ENCODE assay signal across 21 cellular contexts in genomic region chr2:85659324-85659981, GRCh38. TPM values are rescaled to one million over a fixed set of nuclear protein-coding genes. Genes with fewer than 3 reads are reported as not detected.
"Had no signal": no experiment of that assay in that cellular context is flagged by ENCODE, and none has a peak within 500 bp of the region (broad histone marks: within the 10 kb centered on the region; RNA-seq: fewer than 3 reads in every experiment).

No MANE protein-coding gene starts in this region.

- H3K27ac ChIP-seq: brain microvascular endothelial cell, suprapubic skin had no signal

- ATAC-seq: esophagus mucosa, heart right ventricle, sciatic nerve, WTC11 had no signal

- FAIRE-seq: TTC549 had no signal

- H3K4me1 Mint-ChIP-seq: nephron, WTC11 had no signal

- H3K4me3 ChIP-seq: heart right ventricle, suprapubic skin had no signal

- H3K27me3 Mint-ChIP-seq: stimulated activated naive CD8-positive, alpha-beta T cell treated with anti-CD3 and anti-CD28 coated beads, Interleukin-15, Interleukin-2, amounts not matched to agents 100 ng/mL and 50 ng/mL, for 24 hours had no signal

- H3K36me3 Mint-ChIP-seq: WTC11 had no signal

- DNase-seq: activated CD4-positive, alpha-beta T cell treated with anti-CD3 and anti-CD28 coated beads for 4 hours; activated gamma-delta T cell treated with Interleukin-2 at 50 U/mL for 16 hours; brain microvascular endothelial cell; cortex of kidney; heart right ventricle; kidney glomerular epithelial cell; nucleus accumbens; SHP77 treated with DMSO at 0.1 percent for 48 hours; SK-N-SH; trophoblast cell had no signal

- H3K36me3 ChIP-seq: brain microvascular endothelial cell had no signal

- H3K27me3 ChIP-seq: brain microvascular endothelial cell, heart right ventricle, suprapubic skin had no signal

- H3K27ac Mint-ChIP-seq: activated T-helper 1 cell treated with anti-CD3 and anti-CD28 coated beads, Interleukin-12 subunit alpha, Interleukin-12 subunit beta, Interleukin-2, Interleukin-4 antibody, amounts not matched to agents 30 ng/mL and 10 ng/mL and 1 ng/mL, durations not matched to agents 14 hours and 24 hours and 36 hours; nephron; stimulated activated naive CD8-positive, alpha-beta T cell treated with anti-CD3 and anti-CD28 coated beads, Interleukin-15, Interleukin-2, amounts not matched to agents 100 ng/mL and 50 ng/mL, for 24 hours; T-helper 2 cell treated with Interferon-gamma antibody and Interleukin-4, amounts not matched to agents 5 μg/mL and 100 μg/mL, for 36 hours; WTC11 had no signal

- H3K4me3 Mint-ChIP-seq: activated T-helper 1 cell treated with anti-CD3 and anti-CD28 coated beads, Interleukin-12 subunit alpha, Interleukin-12 subunit beta, Interleukin-2, Interleukin-4 antibody, amounts not matched to agents 30 ng/mL and 10 ng/mL and 1 ng/mL, durations not matched to agents 14 hours and 24 hours and 36 hours; nephron; stimulated activated naive CD8-positive, alpha-beta T cell treated with anti-CD3 and anti-CD28 coated beads, Interleukin-15, Interleukin-2, amounts not matched to agents 100 ng/mL and 50 ng/mL, for 24 hours; T-helper 2 cell treated with Interferon-gamma antibody and Interleukin-4, amounts not matched to agents 5 μg/mL and 100 μg/mL, for 36 hours; WTC11 had no signal

- H3K9me3 Mint-ChIP-seq: activated T-helper 1 cell treated with anti-CD3 and anti-CD28 coated beads, Interleukin-12 subunit alpha, Interleukin-12 subunit beta, Interleukin-2, Interleukin-4 antibody, amounts not matched to agents 30 ng/mL and 10 ng/mL and 1 ng/mL, durations not matched to agents 14 hours and 24 hours and 36 hours; nephron; stimulated activated naive CD8-positive, alpha-beta T cell treated with anti-CD3 and anti-CD28 coated beads, Interleukin-15, Interleukin-2, amounts not matched to agents 100 ng/mL and 50 ng/mL, for 24 hours; T-helper 2 cell treated with Interferon-gamma antibody and Interleukin-4, amounts not matched to agents 5 μg/mL and 100 μg/mL, for 36 hours; WTC11 had no signal

- H3K9me3 ChIP-seq: heart right ventricle, SK-N-SH, suprapubic skin had no signal

RNA-seq across cellular contexts. Expression of gene SFTPB, which starts 8.5 kb away (rescaled TPM):
- total RNA-seq: activated T-helper 1 cell treated with anti-CD3 and anti-CD28 coated beads, Interleukin-12 subunit alpha, Interleukin-12 subunit beta, Interleukin-2, Interleukin-4 antibody, amounts not matched to agents 30 ng/mL and 10 ng/mL and 1 ng/mL, durations not matched to agents 14 hours and 24 hours and 36 hours; liver; mesenteric fat pad; suprapubic skin had no signal
- polyA plus RNA-seq: liver, SK-N-SH had no signal

RNA-seq across cellular contexts. Expression of gene GNLY, which starts 34.7 kb away (rescaled TPM):
- total RNA-seq: WTC11 had no signal
- polyA plus RNA-seq: SK-N-SH had no signal
